ENCODE assay signal across 8 cellular contexts in genomic region chr1:248825909-248826760, GRCh38. TPM values are rescaled to one million over a fixed set of nuclear protein-coding genes. Genes with fewer than 3 reads are reported as not detected.
A peak's percentile ranks its signal among the peaks of the same experiment; 100 is the strongest.
DNase-seq lines count a peak whose midpoint lies in the region; TF ChIP-seq lines count a peak whose summit lies in the region.

Gene SH3BP5L (minus strand): TSS chr1:248825915. CDS start chr1:248824935, 980 bp downstream.

- H3K18ac ChIP-seq in H9 (ENCODE audit: insufficient read length, low read depth, low read length) = peak within 1 kb of the TSS; percentile 96

- peaks cover 17 to 29% of the 10 kb centered on the region in 2 experiments for H3K4me1 Mint-ChIP-seq in H9

- peak; percentile 67 for TF ChIP-seq CTCF in H9 (conservative IDR thresholded peaks at IDR 0.05)
- TF ChIP-seq CTCF in fibroblast of the aortic adventitia (IDR thresholded peaks at IDR 0.05; ENCODE audit: insufficient read depth, low read length) = peak; percentile 72
- peak; percentile 92 for TF ChIP-seq CTCF in neural cell (IDR thresholded peaks at IDR 0.05; ENCODE audit: poor library complexity, severe bottlenecking)
- peak in 5 of 7 experiments; percentile 42 to 71 (median 54) for TF ChIP-seq CTCF in stomach (IDR thresholded peaks at IDR 0.05)

- no peak within 1 kb of the TSS; the same call in none of the 2 replicates for H3K4ac ChIP-seq in H9 (ENCODE audit: low read depth, low read length)

- no peak within 1 kb of the TSS for H2AK5ac ChIP-seq in H9 (ENCODE audit: insufficient read length, low read length)

- peak within 1 kb of the TSS; percentile 91; the same call in 1 of the 2 replicates for H3K14ac ChIP-seq in H9 (ENCODE audit: insufficient read depth, low read length)

- H2AFZ ChIP-seq in H9 (ENCODE audit: low read length) (peak within 1 kb of the TSS; percentile 98), neural cell (ENCODE audit: low read depth, low read length) (peak within 1 kb of the TSS; percentile 96)

- H3K9me2 ChIP-seq in neural cell (ENCODE audit: insufficient read depth, low read length) = no peaks in the 10 kb centered on the region

- no peak within 1 kb of the TSS for H2BK15ac ChIP-seq in H9 (ENCODE audit: low read depth, low read length)

- no peak within 1 kb of the TSS for H2BK120ac ChIP-seq in H9 (ENCODE audit: low read depth, low read length, poor library complexity, severe bottlenecking)

- TF ChIP-seq EP300 in neural cell (conservative IDR thresholded peaks at IDR 0.05; ENCODE audit: poor library complexity, severe bottlenecking) (peak; percentile 9), stomach (IDR thresholded peaks at IDR 0.05) (no peak)

- no peaks in the 10 kb centered on the region for H3K27me3 ChIP-seq in H9 (ENCODE audit: insufficient read depth, low read length)
- no peaks in the 10 kb centered on the region for H3K27me3 ChIP-seq in neural cell (ENCODE audit: insufficient read depth, low read depth, low read length)
- H3K27me3 ChIP-seq in stomach = no peaks in the 10 kb centered on the region

- peaks cover 9 to 31% (median 26%) of the 10 kb centered on the region in 3 experiments; a peak in 6 of 7 replicates for H3K36me3 Mint-ChIP-seq in H9 (ENCODE audit: insufficient read depth in 1 of 3, low read depth in 3 of 3)

- H3K23me2 ChIP-seq in H9 (ENCODE audit: insufficient read length, low read depth, low read length, poor library complexity, severe bottlenecking) = peaks cover 4% of the 10 kb centered on the region

- in situ Hi-C loops in G401 (cut with HindIII; ENCODE audit: low sequenced_read_pairs) = no loop called here

- TF ChIP-seq POLR2A in stomach (IDR thresholded peaks at IDR 0.05) = no peak

- peaks cover 3% of the 10 kb centered on the region for H3F3A ChIP-seq in neural cell (ENCODE audit: insufficient read depth, low read length, poor library complexity, severe bottlenecking)

- H3K9me3 Mint-ChIP-seq in H9 = peaks cover 3 to 6% of the 10 kb centered on the region in 2 experiments

- H3K4me2 ChIP-seq in H9 (ENCODE audit: insufficient read depth, insufficient read length, low read length) (peak within 1 kb of the TSS; percentile 79), neural cell (ENCODE audit: low read length) (peak within 1 kb of the TSS; percentile 92)

- H3K27ac ChIP-seq in H9 (ENCODE audit: insufficient read length, low read depth, low read length) = peak within 1 kb of the TSS; percentile 30
- peak within 1 kb of the TSS; percentile 83 for H3K27ac ChIP-seq in neural cell (ENCODE audit: low read length)
- H3K27ac ChIP-seq in stomach = peak within 1 kb of the TSS; percentile 96 to 99 (median 96)

- H2BK12ac ChIP-seq in H9 (ENCODE audit: insufficient read length, low read depth, low read length) = no peak within 1 kb of the TSS

- H2BK5ac ChIP-seq in H9 (ENCODE audit: insufficient read length, low read length) = peak within 1 kb of the TSS; percentile 23

- peak; percentile 99 for DNase-seq in G401 (ENCODE audit: low spot score)
- DNase-seq in H9 = peak; percentile 92
- peak; percentile 92 for DNase-seq in M059J (ENCODE audit: low read depth)
- DNase-seq in SHP77 (lab: John Stamatoyannopoulos, UW) = peak; percentile 92 to 93
- peak; percentile 83 for DNase-seq in activated effector memory CD4-positive, alpha-beta T cell treated with Interleukin-2 at 50 U/mL for 16 hours
- DNase-seq in fibroblast of the aortic adventitia (ENCODE audit: low read depth) = peak; percentile 95
- DNase-seq in stomach = peak; percentile 90

- peaks cover 12% of the 10 kb centered on the region for H3K79me1 ChIP-seq in H9 (ENCODE audit: insufficient read depth, low read depth, low read length, poor library complexity, severe bottlenecking)

- no peaks in the 10 kb centered on the region for H3K4me1 ChIP-seq in H9 (ENCODE audit: insufficient read depth, low read length)
- peaks cover 43 to 54% (median 50%) of the 10 kb centered on the region in 4 donors for H3K4me1 ChIP-seq in stomach

- H4K20me1 ChIP-seq in H9 (ENCODE audit: control insufficient read depth, insufficient read depth, insufficient read length) (no peaks in the 10 kb centered on the region), neural cell (ENCODE audit: insufficient read depth) (no peaks in the 10 kb centered on the region)

- peak; percentile 63 for TF ChIP-seq RAD21 in neural cell (conservative IDR thresholded peaks at IDR 0.05)

- peak within 1 kb of the TSS; percentile 100 for H3K4me3 ChIP-seq in fibroblast of the aortic adventitia (ENCODE audit: low read depth, low read length)
- H3K4me3 ChIP-seq in neural cell (ENCODE audit: low read length) = peak within 1 kb of the TSS; percentile 82
- peak within 1 kb of the TSS; percentile 76 to 91 (median 90) for H3K4me3 ChIP-seq in stomach

- no peak within 1 kb of the TSS for H4K5ac ChIP-seq in H9 (ENCODE audit: insufficient read length, low read depth, low read length)

- H3K56ac ChIP-seq in H9 (ENCODE audit: insufficient read length, low read depth, low read length) = no peak within 1 kb of the TSS

- H3K23ac ChIP-seq in H9 (ENCODE audit: insufficient read length, low read depth, low read length) = no peak within 1 kb of the TSS

- WGBS in H9 (ENCODE audit: extremely low coverage, insufficient read length, low lambda C conversion rate) = no CpG with 5 or more reads among the region's 56 CpGs
- WGBS in stomach, 5 donors = 0 to 1% (median 0%) methylated on average over 56 of the region's 56 CpGs

- H3K27ac Mint-ChIP-seq in H9 = peak within 1 kb of the TSS; percentile 98 to 100 (median 99)

- no peaks in the 10 kb centered on the region for H3K36me3 ChIP-seq in neural cell (ENCODE audit: insufficient read depth, low read length)
- peaks cover under 1 to 27% (median 18%) of the 10 kb centered on the region in 4 donors for H3K36me3 ChIP-seq in stomach

- intact Hi-C loops in stomach (cut with DNase I; ENCODE audit: low total_unique reads) = no loop called here

- no peak within 1 kb of the TSS for H2BK20ac ChIP-seq in H9 (ENCODE audit: low read depth, low read length, poor library complexity, severe bottlenecking)

- H3K79me2 ChIP-seq in H9 (ENCODE audit: insufficient read depth, low read length) (peaks cover 5% of the 10 kb centered on the region; the same call in 1 of the 2 replicates), neural cell (replicated peaks; ENCODE audit: insufficient read depth, low read length) (peaks cover 38% of the 10 kb centered on the region)

- no peak within 1 kb of the TSS for H3T11ph ChIP-seq in H9 (ENCODE audit: low read length)

- peak within 1 kb of the TSS; percentile 87 to 90 for H3K4me3 Mint-ChIP-seq in H9

- H3K9ac ChIP-seq in H9 (ENCODE audit: extremely low read depth, insufficient read length, low read length) = peak within 1 kb of the TSS; percentile 87
- peak within 1 kb of the TSS; percentile 85 for H3K9ac ChIP-seq in neural cell (ENCODE audit: low read length)

- H4K8ac ChIP-seq in H9 (replicated peaks; ENCODE audit: insufficient read length, low read depth, low read length) = no peak within 1 kb of the TSS

- H3K27me3 Mint-ChIP-seq in H9 (ENCODE audit: low read depth) = no peaks in the 10 kb centered on the region; the same call in none of the 2 replicates

- no peaks in the 10 kb centered on the region for H3K9me3 ChIP-seq in H9 (ENCODE audit: control insufficient read depth, low read depth, low read length)
- no peaks in the 10 kb centered on the region for H3K9me3 ChIP-seq in neural cell (ENCODE audit: low read length)
- no peaks in the 10 kb centered on the region for H3K9me3 ChIP-seq in stomach

- no peak within 1 kb of the TSS for H4K91ac ChIP-seq in H9 (ENCODE audit: insufficient read length, low read depth, low read length)

TF ChIP-seq in neural cell, 6 proteins besides CTCF, POLR2A, EP300 and RAD21:
- TF ChIP-seq POLR2AphosphoS5 (IDR thresholded peaks at IDR 0.05) = peak; percentile 93
- TF ChIP-seq TAF1 (IDR thresholded peaks at IDR 0.05; ENCODE audit: low read depth) = peak; percentile 58
- TF ChIP-seq SMC3 (conservative IDR thresholded peaks at IDR 0.05; ENCODE audit: poor library complexity) = peak; percentile 81
- TF ChIP-seq EZH2 (IDR thresholded peaks at IDR 0.05; ENCODE audit: borderline replicate concordance, insufficient read depth, low read length, poor library complexity, severe bottlenecking) = no peak
- TF ChIP-seq REST (IDR thresholded peaks at IDR 0.05; ENCODE audit: borderline replicate concordance) = no peak
- TF ChIP-seq MXI1 (conservative IDR thresholded peaks at IDR 0.05; ENCODE audit: poor library complexity, severe bottlenecking) = peak; percentile 69

RNA-seq across cellular contexts. Expression of gene SH3BP5L, which starts in this region (rescaled TPM):
- total RNA-seq in G401 (2014; rRNA removed; shearing (Covaris generic)) = 23.1 and 24.6 TPM in 2 replicates
- total RNA-seq in H9 (2021) (27.6 and 28.8 TPM in 2 replicates), fibroblast of the aortic adventitia (ENCODE audit: low replicate concordance) (20.2 and 21.8 TPM in 2 replicates), stomach (10 to 100 TPM; 11.6 to 20.0 (median 14.9) TPM)
- total RNA-seq in M059J (2014; rRNA removed; shearing (Covaris generic)) = 14.9 and 21.0 TPM in 2 replicates
- polyA plus RNA-seq in neural cell (38.6 and 46.1 TPM in 2 replicates), stomach (10 to 100 TPM in 2 of 3 donors, 1 to 10 TPM in 1; 9.6 to 13.6 (median 10.6) TPM)
- 43.9 and 49.9 TPM in 2 replicates for polyA minus RNA-seq in neural cell

Comparison
In these comparisons a context has a peak if more than half of its experiments do, and no peak if none do; other contexts are left out.
1. Peak in every context shown above with its lines: DNase-seq, H3K4me3 ChIP-seq and H3K27ac ChIP-seq.
2. H3K27ac ChIP-seq: peak in every context shown above with its lines; median percentile 96 in stomach; 83 in neural cell; 30 in H9.